1 cellular context compared by ENCODE assay signal in the genomic region with DNA sequence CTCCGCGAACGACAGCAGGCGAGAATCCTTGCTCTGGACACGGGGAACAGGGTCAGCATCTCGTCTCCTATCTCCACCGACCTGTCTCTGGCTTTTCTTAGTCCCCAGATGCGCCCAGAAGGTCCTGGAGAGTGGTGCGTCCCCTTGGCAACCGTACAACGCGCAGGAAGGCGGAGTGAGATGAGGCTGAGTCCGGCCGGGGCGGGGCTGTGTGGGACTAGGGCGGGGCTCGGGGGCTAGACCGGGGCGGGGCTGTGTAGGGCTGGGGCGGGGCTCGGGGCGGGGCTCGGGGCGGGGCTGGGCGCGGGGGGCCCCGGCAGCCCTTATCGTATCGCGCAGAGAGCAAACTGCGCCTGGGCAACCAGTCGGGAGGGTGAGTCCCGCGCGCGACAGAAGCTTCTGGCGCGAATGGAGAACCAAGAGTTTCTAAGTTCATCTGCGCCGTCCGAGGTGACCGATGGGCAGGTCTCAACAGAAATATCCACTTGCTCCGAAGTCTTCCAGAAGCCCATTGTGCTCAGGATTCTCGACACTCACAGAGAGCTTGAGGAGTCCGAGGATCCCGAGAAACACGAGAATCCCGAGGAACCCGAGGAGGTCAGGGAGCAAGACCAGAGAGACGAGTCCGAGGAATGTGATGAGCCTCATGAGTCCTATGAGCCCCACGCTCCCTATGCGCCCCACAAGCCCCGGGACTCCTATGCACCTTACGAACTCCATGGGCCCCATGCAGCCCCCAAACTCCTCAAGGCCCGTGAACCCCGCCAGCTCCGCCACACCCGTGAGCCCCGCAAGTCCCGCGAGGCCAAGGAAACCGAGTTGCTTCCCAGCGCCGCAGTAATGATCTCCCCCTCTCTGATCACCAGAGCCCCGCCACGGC.
TF ChIP-seq lines count a peak whose summit lies in the region.

No MANE protein-coding gene starts in this region.

TF ChIP-seq in GM12878, 131 proteins besides CTCF, POLR2A, EP300 and RAD21 (continued from another document):
- no peak for TF ChIP-seq IKZF1 (conservative IDR thresholded peaks at IDR 0.05)
- TF ChIP-seq, protein P1, sequence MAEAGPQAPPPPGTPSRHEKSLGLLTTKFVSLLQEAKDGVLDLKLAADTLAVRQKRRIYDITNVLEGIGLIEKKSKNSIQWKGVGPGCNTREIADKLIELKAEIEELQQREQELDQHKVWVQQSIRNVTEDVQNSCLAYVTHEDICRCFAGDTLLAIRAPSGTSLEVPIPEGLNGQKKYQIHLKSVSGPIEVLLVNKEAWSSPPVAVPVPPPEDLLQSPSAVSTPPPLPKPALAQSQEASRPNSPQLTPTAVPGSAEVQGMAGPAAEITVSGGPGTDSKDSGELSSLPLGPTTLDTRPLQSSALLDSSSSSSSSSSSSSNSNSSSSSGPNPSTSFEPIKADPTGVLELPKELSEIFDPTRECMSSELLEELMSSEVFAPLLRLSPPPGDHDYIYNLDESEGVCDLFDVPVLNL (IDR thresholded peaks at IDR 0.05; ENCODE audit: low read depth, low read length) = no peak
- TF ChIP-seq PAX5 (IDR thresholded peaks at IDR 0.05; ENCODE audit: borderline replicate concordance, low read depth, low read length) = no peak
- no peak for TF ChIP-seq SP1 (IDR thresholded peaks at IDR 0.05; ENCODE audit: low read depth, low read length)
- no peak for TF ChIP-seq MEF2B (IDR thresholded peaks at IDR 0.05; ENCODE audit: partially characterized antibody, poor library complexity, severe bottlenecking)
- TF ChIP-seq MYC (IDR thresholded peaks at IDR 0.05; ENCODE audit: insufficient read depth, insufficient read length, insufficient replicate concordance, low read length, severe bottlenecking) = no peak
- TF ChIP-seq PAX8 (IDR thresholded peaks at IDR 0.05) = no peak
- no peak for TF ChIP-seq HDGF (IDR thresholded peaks at IDR 0.05)
- no peak for TF ChIP-seq KAT2A (conservative IDR thresholded peaks at IDR 0.05; ENCODE audit: control insufficient read depth, low read depth, low read length)
- TF ChIP-seq ESRRA (IDR thresholded peaks at IDR 0.05; ENCODE audit: low read length) = no peak
- no peak for TF ChIP-seq TBL1XR1 (IDR thresholded peaks at IDR 0.05; ENCODE audit: low read depth, low read length)
- no peak for TF ChIP-seq PBX3 (IDR thresholded peaks at IDR 0.05; ENCODE audit: insufficient replicate concordance, low read depth, low read length)
- TF ChIP-seq POU2F2 (IDR thresholded peaks at IDR 0.05; ENCODE audit: borderline replicate concordance, low read depth, low read length) = no peak
TF ChIP-seq in GM12878: peak in this region for 0.
